ENCODE assay signal across 13 cellular contexts in the genomic region with DNA sequence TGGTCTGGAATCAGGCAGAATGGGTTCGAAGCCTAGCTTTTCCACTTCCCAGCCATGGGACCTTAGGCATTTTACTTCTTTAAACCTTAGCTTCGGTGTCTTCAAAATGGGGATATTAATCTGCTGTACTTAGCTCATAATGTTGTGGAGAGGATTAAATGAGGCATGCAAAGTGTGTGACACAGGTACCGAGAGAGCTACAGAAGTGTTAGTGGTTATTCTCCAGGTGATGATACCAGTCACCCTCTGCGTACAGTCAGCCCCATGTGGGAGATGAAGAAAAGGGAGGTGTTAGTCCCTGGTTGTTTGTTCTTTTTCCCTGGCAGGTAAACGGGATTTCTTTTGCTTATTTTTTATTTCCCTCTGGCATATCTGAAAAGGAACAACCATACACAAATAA.
DNase-seq lines count a peak whose midpoint lies in the region; ATAC-seq, FAIRE-seq and TF ChIP-seq lines count a peak whose summit lies in the region.
"Had no signal": no experiment of that assay in that cellular context is flagged by ENCODE, and none has a peak within 500 bp of the region (broad histone marks: within the 10 kb centered on the region; RNA-seq: fewer than 3 reads in every experiment).

No MANE protein-coding gene starts in this region.

- H2BK15ac ChIP-seq in mesenchymal stem cell (ENCODE audit: low read depth, poor library complexity, severe bottlenecking), result no peak overlapping the region

- H3K23ac ChIP-seq in mesenchymal stem cell (ENCODE audit: low read length in 2 of 2), result no peak overlapping the region

- H3K9me3 Mint-ChIP-seq in HFFc6, result no peaks in the 10 kb centered on the region
- H3K9me3 Mint-ChIP-seq: CD4-positive, alpha-beta T cell had no signal

- H3K4me1 ChIP-seq in ACC112 (ENCODE audit: control insufficient read depth, insufficient read depth, low read length, unreplicated experiment) (peaks cover 61% of the 10 kb centered on the region), GM12878 (ENCODE audit: control insufficient read depth, insufficient read depth, low read length) (no peaks in the 10 kb centered on the region), mesenchymal stem cell (ENCODE audit: control insufficient read depth, insufficient read depth, low read depth, low read length) (peaks cover 16% of the 10 kb centered on the region)

- POLR2A ChIA-PET in GM12878 (lab: Charles Lee), result interaction anchor here (1.2 kb wide), 1 partner anchor 8 kb away, joined by 3 read pairs; no protein-coding TSS in a partner anchor

- H3K36me3 ChIP-seq in ACC112 (ENCODE audit: insufficient read depth, low read length), result no peaks in the 10 kb centered on the region
- no peaks in the 10 kb centered on the region for H3K36me3 ChIP-seq in GM12878 (ENCODE audit: control insufficient read depth in 2 of 2, insufficient read depth in 2 of 2, low read length in 1 of 2)
- no peaks in the 10 kb centered on the region for H3K36me3 ChIP-seq in mesenchymal stem cell (ENCODE audit: control insufficient read depth in 1 of 2, insufficient read depth in 2 of 2, low read depth in 1 of 2, low read length in 2 of 2)

- H3K4me1 Mint-ChIP-seq in HFFc6 (ENCODE audit: low read depth), result peaks cover 63% of the 10 kb centered on the region

- no peak overlapping the region for H3K14ac ChIP-seq in mesenchymal stem cell (ENCODE audit: low read length in 2 of 2)

- no peak for TF ChIP-seq CTCF in HFFc6 (IDR thresholded peaks at IDR 0.05)
- no peak for TF ChIP-seq CTCF in GM12878 (IDR thresholded peaks at IDR 0.05 in 2 of 3, conservative IDR thresholded peaks at IDR 0.05 in 1 of 3; ENCODE audit: control insufficient read depth in 2 of 3, extremely low read depth in 1 of 3, insufficient read depth in 1 of 3, low read depth in 3 of 3, low read length in 3 of 3)
- no peak for TF ChIP-seq CTCF in GM13977 (IDR thresholded peaks at IDR 0.05; ENCODE audit: extremely low read depth, insufficient read depth, missing control alignments)

- intact Hi-C loops in GM12878 (cut with micrococcal nuclease; ENCODE audit: unreplicated experiment), result loop anchor here (5.0 kb wide), 1 partner anchor 292 kb away; no protein-coding TSS in a partner anchor

- FAIRE-seq in GM12878 (lab: Jason Lieb, UNC), result no peak

- H3K27ac ChIP-seq in ACC112 (ENCODE audit: low read depth, low read length) (peak overlapping the region; percentile 21; the same call in 1 of the 2 replicates), GM12878 (ENCODE audit: control insufficient read depth, insufficient read depth) (no peak overlapping the region), mesenchymal stem cell (ENCODE audit: low read length, poor library complexity, severe bottlenecking) (peak overlapping the region; percentile 74)

- H3K4me3 ChIP-seq in ACC112 (ENCODE audit: low read depth, low read length) (no peak overlapping the region), GM12878 (no peak overlapping the region), mesenchymal stem cell (ENCODE audit: insufficient read depth in 1 of 2, low read depth in 1 of 2, low read length in 2 of 2) (no peak overlapping the region)

- no peak for TF ChIP-seq EP300 in GM12878 (IDR thresholded peaks at IDR 0.05; ENCODE audit: borderline replicate concordance in 1 of 2, control insufficient read depth in 1 of 2, low read depth in 2 of 2, low read length in 2 of 2)

- no peak for TF ChIP-seq POLR2A in GM12878 (IDR thresholded peaks at IDR 0.05; ENCODE audit: low read depth, low read length)

- peaks cover 3% of the 10 kb centered on the region; the same call in 1 of the 2 replicates for H3K27me3 Mint-ChIP-seq in HFFc6 (ENCODE audit: insufficient read depth)

- in situ Hi-C loops in GM12878 (cut with MboI), result no loop called here
- in situ Hi-C loops in GM13977 (cut with MboI; ENCODE audit: low pct_unique_long_range_greater_than_20kb, low sequenced_read_pairs, unreplicated experiment), result no loop called here

- RAD21 ChIA-PET in GM12878 (lab: Charles Lee; ENCODE audit: unreplicated experiment), result interaction anchor here (1.0 to 6.6 kb wide), 3 partner anchors 95 to 218 kb away, joined by 3 to 61 read pairs (median 3); a partner anchor contains a TSS

- H4K8ac ChIP-seq in mesenchymal stem cell (ENCODE audit: low read length), result no peak overlapping the region

- H2AFZ ChIP-seq in ACC112 (ENCODE audit: low read length, unreplicated experiment) (no peak overlapping the region), GM12878 (ENCODE audit: control insufficient read depth, low read depth, low read length) (no peak overlapping the region), mesenchymal stem cell (ENCODE audit: low read depth, low read length) (no peak overlapping the region)

- H2BK120ac ChIP-seq in mesenchymal stem cell (ENCODE audit: low read depth, low read length), result no peak overlapping the region

- no peak for DNase-seq in HFFc6
- DNase-seq in GM12878 (ENCODE audit: low read depth, low spot score), result no peak
- DNase-seq in mesenchymal stem cell, result no peak
- DNase-seq in GM13977 (ENCODE audit: low spot score), result no peak
- DNase-seq: Calu3; CD4-positive, alpha-beta T cell; DMS79 treated with DMSO at 0.1 percent for 48 hours; GDM1; NCI-H2029 treated with DMSO at 0.1 percent for 48 hours had no signal

- 45% methylated on average over 5 of the region's 5 CpGs for WGBS in GM12878 (ENCODE audit: insufficient coverage, insufficient replicate concordance, low lambda C conversion rate, missing lambda C conversion rate)
- 99% methylated on average over 5 of the region's 5 CpGs for WGBS in mesenchymal stem cell

- H3K9me3 ChIP-seq in GM12878 (replicated peaks; ENCODE audit: control insufficient read depth, insufficient read depth, low read length) (no peaks in the 10 kb centered on the region), mesenchymal stem cell (ENCODE audit: control insufficient read depth, low read length) (no peaks in the 10 kb centered on the region)

- H3K4me3 Mint-ChIP-seq in HFFc6, result no peak overlapping the region
- H3K4me3 Mint-ChIP-seq: B cell; CD4-positive, alpha-beta T cell had no signal

- H2BK12ac ChIP-seq in mesenchymal stem cell (ENCODE audit: low read length in 2 of 2), result no peak overlapping the region

- peaks cover 8% of the 10 kb centered on the region for H3K79me1 ChIP-seq in mesenchymal stem cell (replicated peaks; ENCODE audit: low read length, poor library complexity, severe bottlenecking)

- SMC1A ChIA-PET in GM12878 (lab: Charles Lee; ENCODE audit: uncharacterized antibody, unreplicated experiment), result interaction anchor here (0.6 to 2.9 kb wide), 13 partner anchors 9 to 222 kb away, joined by 3 to 9 read pairs (median 3); no protein-coding TSS in a partner anchor

- H3K9ac ChIP-seq in GM12878 (ENCODE audit: control insufficient read depth, insufficient read depth, low read length), result no peak overlapping the region
- H3K9ac ChIP-seq in mesenchymal stem cell (ENCODE audit: low read length), result peak overlapping the region; percentile 72

- no peak overlapping the region for H4K91ac ChIP-seq in mesenchymal stem cell (ENCODE audit: low read length)

- H3K18ac ChIP-seq in mesenchymal stem cell (ENCODE audit: low read depth in 1 of 2, low read length in 2 of 2), result no peak overlapping the region

- no TSS peak for BruUV-seq in GM12878 (replicated peaks; lab: Mats Ljungman, UMichigan)

- H3K79me2 ChIP-seq in ACC112 (ENCODE audit: control insufficient read depth, insufficient read depth, low read length, unreplicated experiment) (no peaks in the 10 kb centered on the region), GM12878 (ENCODE audit: control insufficient read depth, insufficient read depth, low read length) (no peaks in the 10 kb centered on the region)

- CTCF ChIA-PET in GM12878 (lab: Yijun Ruan, JAX), result interaction anchor here (2.6 kb wide), 1 partner anchor 212 kb away, joined by 6 read pairs; a partner anchor contains a TSS

- H3K4ac ChIP-seq in mesenchymal stem cell (ENCODE audit: low read depth in 1 of 2, low read length in 2 of 2), result no peak overlapping the region

- peak overlapping the region; percentile 58 for H2AK5ac ChIP-seq in mesenchymal stem cell (ENCODE audit: low read length, severe bottlenecking)

- TF ChIP-seq RAD21 in GM12878 (IDR thresholded peaks at IDR 0.05; ENCODE audit: insufficient read depth, low read depth, low read length), result no peak

- peak; percentile 28; the same call in 1 of the 3 replicates for ATAC-seq in GM12878
- no peak for ATAC-seq in GM19467 (IDR thresholded peaks at IDR 0.05; ENCODE audit: unreplicated experiment)
- ATAC-seq in GM21825 (IDR thresholded peaks at IDR 0.05; ENCODE audit: unreplicated experiment), result no peak

- H3K4me2 ChIP-seq in GM12878 (ENCODE audit: control insufficient read depth, insufficient read depth), result no peak overlapping the region
- H3K4me2 ChIP-seq in mesenchymal stem cell (ENCODE audit: low read length, poor library complexity, severe bottlenecking), result no peak overlapping the region

- H2BK5ac ChIP-seq in mesenchymal stem cell (ENCODE audit: low read depth, low read length, poor library complexity, severe bottlenecking), result no peak overlapping the region

- H3K36me3 Mint-ChIP-seq in HFFc6 (ENCODE audit: low read depth), result 0 out of 2 replicates have a peak, but pooled peaks cover 10% of the 10 kb centered on the region

- peak overlapping the region; percentile 17; the same call in 1 of the 2 replicates for H3K27ac Mint-ChIP-seq in HFFc6
- H3K27ac Mint-ChIP-seq: B cell; CD4-positive, alpha-beta T cell had no signal

- no peaks in the 10 kb centered on the region for H4K20me1 ChIP-seq in GM12878 (ENCODE audit: control insufficient read depth, insufficient read depth)

- H3K27me3 ChIP-seq in ACC112 (ENCODE audit: insufficient read depth, low read length), result no peaks in the 10 kb centered on the region
- H3K27me3 ChIP-seq in GM12878 (replicated peaks in 1 of 2; ENCODE audit: control insufficient read depth in 2 of 2, insufficient read depth in 2 of 2, low read length in 1 of 2), result no peaks in the 10 kb centered on the region
- no peaks in the 10 kb centered on the region for H3K27me3 ChIP-seq in mesenchymal stem cell (ENCODE audit: control insufficient read depth in 1 of 2, insufficient read depth in 1 of 2, low read length in 2 of 2)

TF ChIP-seq in GM12878, 131 proteins besides CTCF, POLR2A, EP300 and RAD21:
- TF ChIP-seq TAF1 (IDR thresholded peaks at IDR 0.05; ENCODE audit: borderline replicate concordance, low read depth, low read length) (no peak), GABPA (IDR thresholded peaks at IDR 0.05; ENCODE audit: low read depth) (no peak), JUND (IDR thresholded peaks at IDR 0.05; ENCODE audit: low read depth, low read length) (no peak), IRF4 (IDR thresholded peaks at IDR 0.05; ENCODE audit: low read depth, low read length) (no peak), CHD4 (IDR thresholded peaks at IDR 0.05) (no peak), SIN3A (IDR thresholded peaks at IDR 0.05; ENCODE audit: low read depth, low read length) (no peak)
